In the genomic region with DNA sequence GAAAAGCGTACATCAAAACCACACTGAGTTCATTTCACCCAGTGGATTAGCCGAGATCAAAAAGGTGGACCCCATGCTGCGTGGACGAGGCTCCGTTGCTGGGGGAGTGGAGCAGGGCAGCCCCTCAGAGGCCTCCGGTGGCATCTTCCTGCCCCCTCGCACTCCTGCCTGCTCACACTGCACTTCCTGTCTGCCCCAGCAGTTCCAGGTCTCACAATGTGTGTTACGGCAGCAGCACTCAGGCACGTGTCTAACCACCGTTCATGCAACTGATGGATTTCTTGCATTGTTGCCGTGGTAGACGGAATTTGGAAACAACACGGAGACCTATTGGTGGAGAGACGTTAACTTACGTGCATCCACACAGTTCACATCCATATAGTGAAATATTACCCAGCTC, we compare ENCODE assay signal across 21 cellular contexts.
DNase-seq lines count a peak whose midpoint lies in the region; ATAC-seq and TF ChIP-seq lines count a peak whose summit lies in the region.
"Had no signal": no experiment of that assay in that cellular context is flagged by ENCODE, and none has a peak within 500 bp of the region (broad histone marks: within the 10 kb centered on the region; RNA-seq: fewer than 3 reads in every experiment).

No MANE protein-coding gene starts in this region.

- H3K9me3 Mint-ChIP-seq in T-cell = no peaks in the 10 kb centered on the region
- no peaks in the 10 kb centered on the region for H3K9me3 Mint-ChIP-seq in effector memory CD8-positive, alpha-beta T cell
- H3K9me3 Mint-ChIP-seq: CD4-positive, alpha-beta memory T cell; IgD-negative memory B cell had no signal

- no peaks in the 10 kb centered on the region for H3K36me3 Mint-ChIP-seq in T-cell
- no peaks in the 10 kb centered on the region for H3K36me3 Mint-ChIP-seq in effector memory CD8-positive, alpha-beta T cell (ENCODE audit: insufficient read depth)
- H3K36me3 Mint-ChIP-seq: CD4-positive, alpha-beta memory T cell had no signal

- no peak overlapping the region for H3K4me3 Mint-ChIP-seq in T-cell
- H3K4me3 Mint-ChIP-seq in effector memory CD8-positive, alpha-beta T cell = peak overlapping the region in 1 of 2 donors; percentile 10
- H3K4me3 Mint-ChIP-seq: CD4-positive, alpha-beta memory T cell; IgD-negative memory B cell had no signal

- no peak overlapping the region for H3K27ac ChIP-seq in foreskin keratinocyte
- H3K27ac ChIP-seq: Peyer's patch had no signal

- peaks cover 0 to 10% of the 10 kb centered on the region in 2 donors for H3K27me3 Mint-ChIP-seq in T-cell
- peaks cover 12 to 23% of the 10 kb centered on the region in 2 donors for H3K27me3 Mint-ChIP-seq in effector memory CD8-positive, alpha-beta T cell
- H3K27me3 Mint-ChIP-seq: IgD-negative memory B cell had no signal

- H3K27me3 ChIP-seq in foreskin keratinocyte = no peaks in the 10 kb centered on the region
- H3K27me3 ChIP-seq: BE2C, Peyer's patch had no signal

- peak; percentile 63 for DNase-seq in activated CD8-positive, alpha-beta memory T cell treated with anti-CD3 and anti-CD28 coated beads for 24 hours
- DNase-seq in activated CD8-positive, alpha-beta memory T cell treated with anti-CD3 and anti-CD28 coated beads, Interleukin-2, amount 50 U/mL, for 4 hours = no peak
- DNase-seq in T-cell (peak in 8 of 34 experiments; percentile 4 to 36 (median 8)), foreskin keratinocyte (no peak)
- DNase-seq in effector memory CD8-positive, alpha-beta T cell = peak in 1 of 3 experiments; percentile 9
- peak; percentile 14 for DNase-seq in stimulated activated naive CD8-positive, alpha-beta T cell treated with anti-CD3 and anti-CD28 coated beads, Interleukin-15, Interleukin-2, amounts not matched to agents 100 U/mL and 50 U/mL, for 24 hours
- DNase-seq: 8988T; BE2C; CD4-positive, alpha-beta memory T cell; Kasumi-1; MM.1S; NCI-H1105; NCI-H1694; NCI-H2107; NCI-H226; NCI-H524 treated with DMSO at 0.1 percent for 48 hours; Peyer's patch had no signal

- H3K27ac Mint-ChIP-seq in T-cell = no peak overlapping the region
- H3K27ac Mint-ChIP-seq in effector memory CD8-positive, alpha-beta T cell = no peak overlapping the region
- H3K27ac Mint-ChIP-seq: CD4-positive, alpha-beta memory T cell had no signal

- no peak for TF ChIP-seq CTCF in foreskin keratinocyte (conservative IDR thresholded peaks at IDR 0.05)

- peaks cover 0 to 10% (median 0%) of the 10 kb centered on the region in 3 donors for H3K4me1 Mint-ChIP-seq in T-cell
- H3K4me1 Mint-ChIP-seq in effector memory CD8-positive, alpha-beta T cell (ENCODE audit: low read depth in 2 of 2) = peaks cover 5 to 6% of the 10 kb centered on the region in 2 donors
- H3K4me1 Mint-ChIP-seq: CD4-positive, alpha-beta memory T cell had no signal

- ATAC-seq in T-cell (replicated peaks in 1 of 4) (peak; percentile 50 to 75 (median 66)), SK-N-SH treated with all-trans-retinoic acid at 6 μM for 48 hours (no peak), foreskin keratinocyte (no peak), HG03280 (IDR thresholded peaks at IDR 0.05; ENCODE audit: unreplicated experiment) (no peak)
- ATAC-seq in effector memory CD8-positive, alpha-beta T cell (replicated peaks) = peak; percentile 33
- peak; percentile 46 for ATAC-seq in stimulated activated naive CD8-positive, alpha-beta T cell treated with anti-CD3 and anti-CD28 coated beads, Interleukin-15, Interleukin-2, amounts not matched to agents 100 U/mL and 50 U/mL, for 24 hours

- CTCF ChIA-PET in T-cell (lab: Charles Lee) = no interaction called here

- POLR2A ChIA-PET in T-cell (lab: Charles Lee) = no interaction called here

- no peaks in the 10 kb centered on the region for H3K4me1 ChIP-seq in foreskin keratinocyte
- H3K4me1 ChIP-seq: BE2C, HAP-1, Peyer's patch had no signal

TF ChIP-seq in SK-N-SH treated with all-trans-retinoic acid at 6 μM for 48 hours, 23 proteins besides CTCF, POLR2A, EP300 and RAD21:
- TF ChIP-seq GLIS3 (CRISPR knock-in tag; IDR thresholded peaks at IDR 0.05) = no peak
- no peak for TF ChIP-seq TOX (CRISPR knock-in tag; IDR thresholded peaks at IDR 0.05; ENCODE audit: borderline replicate concordance)
- no peak for TF ChIP-seq ISL1 (CRISPR knock-in tag; IDR thresholded peaks at IDR 0.05)
- no peak for TF ChIP-seq CREB5 (CRISPR knock-in tag; IDR thresholded peaks at IDR 0.05; ENCODE audit: low read depth)
- TF ChIP-seq ESRRG (CRISPR knock-in tag; IDR thresholded peaks at IDR 0.05) = no peak
- no peak for TF ChIP-seq RARB (CRISPR knock-in tag; IDR thresholded peaks at IDR 0.05)
- TF ChIP-seq PATZ1 (CRISPR knock-in tag; IDR thresholded peaks at IDR 0.05; ENCODE audit: borderline replicate concordance) = no peak
- TF ChIP-seq ZNF70 (CRISPR knock-in tag; IDR thresholded peaks at IDR 0.05) = no peak
- no peak for TF ChIP-seq SNAI2 (CRISPR knock-in tag; IDR thresholded peaks at IDR 0.05)
- TF ChIP-seq BACH2 (CRISPR knock-in tag; IDR thresholded peaks at IDR 0.05; ENCODE audit: borderline replicate concordance) = no peak
- no peak for TF ChIP-seq ZNF565 (CRISPR knock-in tag; conservative IDR thresholded peaks at IDR 0.05; ENCODE audit: low read depth)
- TF ChIP-seq ZFP3 (CRISPR knock-in tag; IDR thresholded peaks at IDR 0.05) = no peak
- TF ChIP-seq TCF4 (CRISPR knock-in tag; IDR thresholded peaks at IDR 0.05; ENCODE audit: borderline replicate concordance) = no peak
- no peak for TF ChIP-seq CSRNP3 (CRISPR knock-in tag; IDR thresholded peaks at IDR 0.05)
- TF ChIP-seq ZNF8 (CRISPR knock-in tag; IDR thresholded peaks at IDR 0.05) = no peak
- TF ChIP-seq ZFP30 (CRISPR knock-in tag; IDR thresholded peaks at IDR 0.05) = no peak
- TF ChIP-seq, protein P1, sequence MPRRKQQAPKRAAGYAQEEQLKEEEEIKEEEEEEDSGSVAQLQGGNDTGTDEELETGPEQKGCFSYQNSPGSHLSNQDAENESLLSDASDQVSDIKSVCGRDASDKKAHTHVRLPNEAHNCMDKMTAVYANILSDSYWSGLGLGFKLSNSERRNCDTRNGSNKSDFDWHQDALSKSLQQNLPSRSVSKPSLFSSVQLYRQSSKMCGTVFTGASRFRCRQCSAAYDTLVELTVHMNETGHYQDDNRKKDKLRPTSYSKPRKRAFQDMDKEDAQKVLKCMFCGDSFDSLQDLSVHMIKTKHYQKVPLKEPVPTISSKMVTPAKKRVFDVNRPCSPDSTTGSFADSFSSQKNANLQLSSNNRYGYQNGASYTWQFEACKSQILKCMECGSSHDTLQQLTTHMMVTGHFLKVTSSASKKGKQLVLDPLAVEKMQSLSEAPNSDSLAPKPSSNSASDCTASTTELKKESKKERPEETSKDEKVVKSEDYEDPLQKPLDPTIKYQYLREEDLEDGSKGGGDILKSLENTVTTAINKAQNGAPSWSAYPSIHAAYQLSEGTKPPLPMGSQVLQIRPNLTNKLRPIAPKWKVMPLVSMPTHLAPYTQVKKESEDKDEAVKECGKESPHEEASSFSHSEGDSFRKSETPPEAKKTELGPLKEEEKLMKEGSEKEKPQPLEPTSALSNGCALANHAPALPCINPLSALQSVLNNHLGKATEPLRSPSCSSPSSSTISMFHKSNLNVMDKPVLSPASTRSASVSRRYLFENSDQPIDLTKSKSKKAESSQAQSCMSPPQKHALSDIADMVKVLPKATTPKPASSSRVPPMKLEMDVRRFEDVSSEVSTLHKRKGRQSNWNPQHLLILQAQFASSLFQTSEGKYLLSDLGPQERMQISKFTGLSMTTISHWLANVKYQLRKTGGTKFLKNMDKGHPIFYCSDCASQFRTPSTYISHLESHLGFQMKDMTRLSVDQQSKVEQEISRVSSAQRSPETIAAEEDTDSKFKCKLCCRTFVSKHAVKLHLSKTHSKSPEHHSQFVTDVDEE (CRISPR knock-in tag; IDR thresholded peaks at IDR 0.05) = no peak
- TF ChIP-seq ARNTL (CRISPR knock-in tag; IDR thresholded peaks at IDR 0.05; ENCODE audit: borderline replicate concordance, low read depth) = no peak

Comparison
In these comparisons a context has a peak if more than half of its experiments do, and no peak if none do; other contexts are left out.
1. DNase-seq: peak in activated CD8-positive, alpha-beta memory T cell treated with anti-CD3 and anti-CD28 coated beads for 24 hours (single experiment) and stimulated activated naive CD8-positive, alpha-beta T cell treated with anti-CD3 and anti-CD28 coated beads, Interleukin-15, Interleukin-2, amounts not matched to agents 100 U/mL and 50 U/mL, for 24 hours (single experiment); none in activated CD8-positive, alpha-beta memory T cell treated with anti-CD3 and anti-CD28 coated beads, Interleukin-2, amount 50 U/mL, for 4 hours (single experiment) and foreskin keratinocyte (0 of 2).
2. ATAC-seq: peak in T-cell (4 of 4), effector memory CD8-positive, alpha-beta T cell (single experiment) and stimulated activated naive CD8-positive, alpha-beta T cell treated with anti-CD3 and anti-CD28 coated beads, Interleukin-15, Interleukin-2, amounts not matched to agents 100 U/mL and 50 U/mL, for 24 hours (single experiment); none in SK-N-SH treated with all-trans-retinoic acid at 6 μM for 48 hours (single experiment), foreskin keratinocyte (single experiment) and HG03280 (single experiment).